ENCODE assay signal across 8 cellular contexts in genomic region chr3:48716982-48717746, GRCh38. TPM values are rescaled to one million over a fixed set of nuclear protein-coding genes. Genes with fewer than 3 reads are reported as not detected.
A peak's percentile ranks its signal among the peaks of the same experiment; 100 is the strongest.
DNase-seq lines count a peak whose midpoint lies in the region; ATAC-seq and TF ChIP-seq lines count a peak whose summit lies in the region.

Gene IP6K2 (minus strand): TSS chr3:48717221. CDS start chr3:48695291, 21,930 bp downstream.

- peaks cover 25 to 54% (median 45%) of the 10 kb centered on the region in 6 donors for H3K4me1 ChIP-seq in spleen

- H3K27ac ChIP-seq in caudate nucleus (ENCODE audit: low read depth, low read length): peak within 1 kb of the TSS; percentile 63
- peak within 1 kb of the TSS; percentile 76 to 94 (median 92) for H3K27ac ChIP-seq in spleen

- peak within 1 kb of the TSS; percentile 98 for H3K4me3 Mint-ChIP-seq in activated B cell treated with CpG ODN at 0.5 μM for 24 hours
- H3K4me3 Mint-ChIP-seq in immature natural killer cell: peak within 1 kb of the TSS; percentile 96 to 100 (median 97)

- DNase-seq in AG08395 (ENCODE audit: low spot score) (peak; percentile 99), NCI-H345 (lab: John Stamatoyannopoulos, UW) (peak; percentile 97), activated B cell treated with CpG ODN at 0.5 μM for 24 hours (peak; percentile 98), caudate nucleus (lab: John Stamatoyannopoulos, UW) (peak; percentile 70 to 99 (median 97)), immature natural killer cell (peak; percentile 98), spleen (peak; percentile 100)

- no peaks in the 10 kb centered on the region for H3K9me3 Mint-ChIP-seq in activated B cell treated with CpG ODN at 0.5 μM for 24 hours
- H3K9me3 Mint-ChIP-seq in immature natural killer cell: no peaks in the 10 kb centered on the region

- H3K4me1 Mint-ChIP-seq in activated B cell treated with CpG ODN at 0.5 μM for 24 hours: peaks cover 37% of the 10 kb centered on the region
- H3K4me1 Mint-ChIP-seq in immature natural killer cell: peaks cover 48 to 49% of the 10 kb centered on the region in 2 donors

- H3K27ac Mint-ChIP-seq in activated B cell treated with CpG ODN at 0.5 μM for 24 hours: peak within 1 kb of the TSS; percentile 94
- peak within 1 kb of the TSS; percentile 93 to 98 (median 96) for H3K27ac Mint-ChIP-seq in immature natural killer cell

- intact Hi-C loops in activated B cell treated with CpG ODN at 0.5 μM for 24 hours (cut with micrococcal nuclease) (loop anchor here (1.0 to 10.0 kb wide), 9 partner anchors 32 to 1605 kb away; partner anchors contain the start of genes ARIH2, ATRIP, CCDC51 and HYAL2), spleen (cut with DNase I; ENCODE audit: low total_unique reads) (no loop called here)

- ATAC-seq in HG03196 (IDR thresholded peaks at IDR 0.05; ENCODE audit: unreplicated experiment): peak; percentile 96
- peak; percentile 99 for ATAC-seq in activated B cell treated with CpG ODN at 0.5 μM for 24 hours (ENCODE audit: low read depth)

- no peak for TF ChIP-seq CTCF in activated B cell treated with CpG ODN at 0.5 μM for 24 hours (IDR thresholded peaks at IDR 0.05)
- peak in 3 of 11 experiments; percentile 15 to 35 (median 25) for TF ChIP-seq CTCF in spleen (IDR thresholded peaks at IDR 0.05 in 8 of 11, conservative IDR thresholded peaks at IDR 0.05 in 3 of 11)

- H3K27me3 ChIP-seq in spleen (replicated peaks in 1 of 7): no peaks in the 10 kb centered on the region

- CTCF ChIA-PET in activated B cell treated with CpG ODN at 0.5 μM for 24 hours (lab: Charles Lee): interaction anchor here (1.0 to 1.4 kb wide), 2 partner anchors 19 to 281 kb away, joined by 3 read pairs; no protein-coding TSS in a partner anchor

- H3K4me3 ChIP-seq in spleen: peak within 1 kb of the TSS; percentile 65 to 89 (median 78)

- in situ Hi-C loops in GM18951 (cut with MboI; ENCODE audit: low sequenced_read_pairs, unreplicated experiment): no loop called here

- H3K36me3 ChIP-seq in spleen: peaks cover 0 to 31% (median 7%) of the 10 kb centered on the region in 6 donors

- H3K27me3 Mint-ChIP-seq in activated B cell treated with CpG ODN at 0.5 μM for 24 hours (peaks cover 4% of the 10 kb centered on the region), immature natural killer cell (ENCODE audit: low read depth in 3 of 3) (peaks cover 0 to 5% (median 4%) of the 10 kb centered on the region in 3 donors)

- TF ChIP-seq POLR2A in GM18951 (IDR thresholded peaks at IDR 0.05; ENCODE audit: extremely low read depth, insufficient read depth, insufficient read length) (peak; percentile 83), spleen (IDR thresholded peaks at IDR 0.05) (peak in 2 of 3 donors; percentile 34 to 57)

- POLR2A ChIA-PET in activated B cell treated with CpG ODN at 0.5 μM for 24 hours (lab: Charles Lee): interaction anchor here (0.6 to 1.6 kb wide), 17 partner anchors 9 to 629 kb away, joined by 3 to 13 read pairs (median 5); partner anchors contain the start of genes ARIH2, IMPDH2, NCKIPSD and NDUFAF3

- no peaks in the 10 kb centered on the region for H3K9me3 ChIP-seq in spleen

- H3K36me3 Mint-ChIP-seq in activated B cell treated with CpG ODN at 0.5 μM for 24 hours (ENCODE audit: low read depth) (peaks cover 30% of the 10 kb centered on the region), immature natural killer cell (peaks cover 0 to 6% (median 0%) of the 10 kb centered on the region in 3 donors)

- WGBS in spleen, 5 donors: 2 to 4% (median 3%) methylated on average over 31 to 38 of the region's 38 CpGs

RNA-seq across cellular contexts. Expression of gene IP6K2, which starts in this region (rescaled TPM):
- total RNA-seq in activated B cell treated with CpG ODN at 0.5 μM for 24 hours: 83.2 and 94.1 TPM in 2 replicates
- 10 to 100 TPM; 55.5 to 82.3 (median 63.7) TPM for polyA plus RNA-seq in immature natural killer cell
- total RNA-seq in spleen: 100 to 1,000 TPM in 1 of 7 donors, 10 to 100 TPM in 6; 62.1 to 105 (median 74.8) TPM
- polyA plus RNA-seq in spleen: 10 to 100 TPM; 64.8 to 81.5 (median 79.1) TPM

Comparison
In these comparisons a context has a peak if more than half of its experiments do, and no peak if none do; other contexts are left out.
1. Peak in every context shown above with its lines: DNase-seq, ATAC-seq, H3K4me3 ChIP-seq and H3K27ac ChIP-seq.